ENCODE assay signal across 9 cellular contexts in the genomic region with DNA sequence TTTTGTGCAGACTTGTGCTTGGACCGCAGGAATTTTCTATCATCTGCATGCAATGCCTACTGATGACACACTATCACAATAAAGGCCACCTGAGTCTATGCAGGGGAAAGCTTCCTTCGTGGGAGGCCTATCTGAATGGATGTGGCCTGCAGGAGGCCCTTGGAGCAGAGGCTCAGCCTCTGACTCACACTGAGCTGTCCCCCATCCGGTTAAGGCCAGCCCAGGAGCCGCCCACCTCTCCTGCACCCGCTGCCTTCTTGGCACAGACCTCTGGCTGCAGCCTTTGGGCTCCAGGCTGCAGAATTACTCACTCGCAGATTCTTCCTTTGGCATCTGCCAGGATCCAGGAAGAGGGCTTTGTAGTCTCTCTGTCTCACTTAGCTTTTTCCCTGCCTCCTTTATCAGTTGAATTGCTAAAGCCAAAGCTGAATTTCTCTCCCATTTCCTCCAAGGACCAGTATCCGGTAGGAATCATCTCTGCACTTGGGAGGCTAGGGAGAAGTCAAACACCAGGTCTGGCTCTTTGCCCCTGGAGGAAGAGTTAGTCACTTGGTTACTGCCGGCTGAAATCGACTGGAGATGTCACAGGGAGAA.
DNase-seq lines count a peak whose midpoint lies in the region; ATAC-seq and FAIRE-seq lines count a peak whose summit lies in the region.
"Had no signal": no experiment of that assay in that cellular context is flagged by ENCODE, and none has a peak within 500 bp of the region (broad histone marks: within the 10 kb centered on the region; RNA-seq: fewer than 3 reads in every experiment).

No MANE protein-coding gene starts in this region.

- no peak overlapping the region for H3K9ac ChIP-seq in trophoblast cell (ENCODE audit: low read length)

- no peak overlapping the region for H3K23ac ChIP-seq in trophoblast cell (ENCODE audit: low read length)

- H2BK120ac ChIP-seq in trophoblast cell (ENCODE audit: insufficient read depth, low read length, poor library complexity), result no peak overlapping the region

- H2AFZ ChIP-seq in trophoblast cell (ENCODE audit: insufficient read depth, low read length, poor library complexity), result no peak overlapping the region

- H2BK12ac ChIP-seq in trophoblast cell (ENCODE audit: low read length), result no peak overlapping the region

- H2BK5ac ChIP-seq in trophoblast cell (ENCODE audit: low read depth, low read length, poor library complexity), result no peak overlapping the region

- no peak overlapping the region for H3K27ac ChIP-seq in trophoblast cell (ENCODE audit: low read depth, low read length)
- H3K27ac ChIP-seq: HL-60 had no signal

- H3K79me1 ChIP-seq in trophoblast cell (ENCODE audit: low read length), result no peaks in the 10 kb centered on the region

- no CpG with 5 or more reads among the region's 9 CpGs for WGBS in trophoblast cell (ENCODE audit: extremely low coverage, insufficient coverage, insufficient read length)

- no peak overlapping the region for H2AK5ac ChIP-seq in trophoblast cell (ENCODE audit: low read length)

- ATAC-seq in HG03520 (IDR thresholded peaks at IDR 0.05; ENCODE audit: unreplicated experiment), result no peak

- H4K8ac ChIP-seq in trophoblast cell (ENCODE audit: low read depth, low read length), result no peak overlapping the region

- peak overlapping the region; percentile 7 for H3K4me2 ChIP-seq in trophoblast cell (ENCODE audit: low read length)

- no peaks in the 10 kb centered on the region for H3K27me3 ChIP-seq in trophoblast cell (ENCODE audit: insufficient read depth, low read length)

- H3K9me3 ChIP-seq in trophoblast cell (ENCODE audit: insufficient read depth, low read depth, low read length), result no peaks in the 10 kb centered on the region

- DNase-seq in ELR (ENCODE audit: low read depth) (peak; percentile 99), RCC 7860 (ENCODE audit: low spot score) (peak; percentile 100), fibroblast of peridontal ligament (ENCODE audit: extremely low read depth) (peak; percentile 90), trophoblast cell (peak; percentile 52 to 67), NCI-H526 (lab: John Stamatoyannopoulos, UW) (no peak), NCI-H2107 treated with DMSO at 0.1 percent for 48 hours (lab: John Stamatoyannopoulos, UW; ENCODE audit: unreplicated experiment) (no peak)
- DNase-seq in stimulated activated naive CD4-positive, alpha-beta T cell treated with Interleukin-2 at 50 U/mL for 16 hours (lab: John Stamatoyannopoulos, UW), result no peak

- H3K4ac ChIP-seq in trophoblast cell (ENCODE audit: low read depth, low read length), result no peak overlapping the region

- no peak overlapping the region for H4K12ac ChIP-seq in trophoblast cell (ENCODE audit: low read depth, low read length)

- peak; percentile 96 for FAIRE-seq in RCC 7860 (lab: Jason Lieb, UNC)

- H3K4me3 ChIP-seq in trophoblast cell (ENCODE audit: low read depth, low read length), result no peak overlapping the region

- H4K91ac ChIP-seq in trophoblast cell (ENCODE audit: low read depth, low read length), result no peak overlapping the region

- no peaks in the 10 kb centered on the region for H3K79me2 ChIP-seq in trophoblast cell (ENCODE audit: control insufficient read depth, insufficient read depth, low read length, poor library complexity)

- no peaks in the 10 kb centered on the region for H3K36me3 ChIP-seq in trophoblast cell (ENCODE audit: control insufficient read depth in 1 of 2, insufficient read depth in 2 of 2, low read length in 2 of 2)

- H3K14ac ChIP-seq in trophoblast cell (ENCODE audit: low read length), result no peak overlapping the region

- H3K4me1 ChIP-seq in trophoblast cell (ENCODE audit: control insufficient read depth in 1 of 2, insufficient read depth in 2 of 2, low read length in 2 of 2), result peaks cover 5% of the 10 kb centered on the region in 2 experiments

- no peak overlapping the region for H3K18ac ChIP-seq in trophoblast cell (ENCODE audit: low read length)

Comparison
In these comparisons a context has a peak if more than half of its experiments do, and no peak if none do; other contexts are left out.
1. DNase-seq: peak in ELR (single experiment), RCC 7860 (single experiment), fibroblast of peridontal ligament (single experiment) and trophoblast cell (2 of 2); none in NCI-H526 (0 of 2), stimulated activated naive CD4-positive, alpha-beta T cell treated with Interleukin-2 at 50 U/mL for 16 hours (single experiment) and NCI-H2107 treated with DMSO at 0.1 percent for 48 hours (single experiment).